ENCODE assay signal across 1 cellular context in genomic region chr7:139044813-139045794, GRCh38.
TF ChIP-seq lines count a peak whose summit lies in the region.

No MANE protein-coding gene starts in this region.

TF ChIP-seq in K562, 482 proteins besides CTCF, POLR2A, EP300 and RAD21 (continued from another document and continues in another):
- TF ChIP-seq ZNF592 (IDR thresholded peaks at IDR 0.05) (peak; percentile 25), VEZF1 (CRISPR knock-in tag; IDR thresholded peaks at IDR 0.05) (peak; percentile 2; the same call in 1 of the 2 replicates), EZH2 (IDR thresholded peaks at IDR 0.05; ENCODE audit: borderline replicate concordance, low read depth, low read length) (no peak), ZNF644 (tag; IDR thresholded peaks at IDR 0.05; ENCODE audit: low read depth) (0 out of 2 replicates have a peak, but pooled peaks have one; percentile 19), ZFP1 (CRISPR knock-in tag; IDR thresholded peaks at IDR 0.05) (0 out of 2 replicates have a peak, but pooled peaks have one; percentile 30), BACH1 (tag; IDR thresholded peaks at IDR 0.05) (peak; percentile 29; the same call in 1 of the 2 replicates), SMARCA5 (IDR thresholded peaks at IDR 0.05) (peak; percentile 73), EHMT2 (IDR thresholded peaks at IDR 0.05) (peak; percentile 79; the same call in 1 of the 2 replicates), NR2C1 (IDR thresholded peaks at IDR 0.05) (no peak), NR2C1 (tag; IDR thresholded peaks at IDR 0.05) (peak; percentile 9; the same call in 1 of the 2 replicates), MIER1 (IDR thresholded peaks at IDR 0.05; ENCODE audit: low read depth) (peak; percentile 36; the same call in 1 of the 2 replicates), POLR2B (IDR thresholded peaks at IDR 0.05; ENCODE audit: low read depth, partially characterized antibody) (peak; percentile 25), MTA1 (IDR thresholded peaks at IDR 0.05; ENCODE audit: borderline replicate concordance) (peak; percentile 17; the same call in 1 of the 2 replicates), SAFB2 (IDR thresholded peaks at IDR 0.05; ENCODE audit: borderline replicate concordance, low read depth, low read length, severe bottlenecking) (no peak), GTF2E2 (tag; IDR thresholded peaks at IDR 0.05) (peak; percentile 10; the same call in 1 of the 2 replicates), FOXM1 (IDR thresholded peaks at IDR 0.05; ENCODE audit: low read depth) (peak; percentile 39; the same call in 1 of the 2 replicates), FOXM1 (CRISPR knock-in tag; IDR thresholded peaks at IDR 0.05; ENCODE audit: low read depth) (no peak), ZNF354B (CRISPR knock-in tag; IDR thresholded peaks at IDR 0.05) (peak; percentile 8; the same call in 1 of the 2 replicates), IRF1 (CRISPR knock-in tag; IDR thresholded peaks at IDR 0.05; ENCODE audit: borderline replicate concordance) (no peak), NRF1 (conservative IDR thresholded peaks at IDR 0.05 in 1 of 2, IDR thresholded peaks at IDR 0.05 in 1 of 2) (peak; percentile 86 to 87), KAT8 (IDR thresholded peaks at IDR 0.05; ENCODE audit: low read depth) (0 out of 2 replicates have a peak, but pooled peaks have one; percentile 23), TFE3 (CRISPR knock-in tag; IDR thresholded peaks at IDR 0.05) (no peak), PRMT5 (CRISPR knock-in tag; IDR thresholded peaks at IDR 0.05) (no peak), JUND (IDR thresholded peaks at IDR 0.05; ENCODE audit: borderline replicate concordance, low read depth, low read length) (0 out of 2 replicates have a peak, but pooled peaks have one; percentile 18), JUND (tag; IDR thresholded peaks at IDR 0.05; ENCODE audit: borderline replicate concordance, low read depth, low read length) (no peak), BRD9 (IDR thresholded peaks at IDR 0.05; ENCODE audit: low read depth, partially characterized antibody) (no peak), POLR2AphosphoS5 (IDR thresholded peaks at IDR 0.05; ENCODE audit: control insufficient read depth, insufficient read depth, low read depth, low read length) (0 out of 2 replicates have a peak, but pooled peaks have one; percentile 1), TEAD1 (CRISPR knock-in tag; IDR thresholded peaks at IDR 0.05) (peak in 1 of 2 experiments; percentile 13; a peak in 1 of 4 replicates), TEAD2 (tag; IDR thresholded peaks at IDR 0.05) (peak; percentile 69; the same call in 1 of the 2 replicates), ZNF766 (CRISPR knock-in tag; conservative IDR thresholded peaks at IDR 0.05) (peak; percentile 42), ZNF41 (CRISPR knock-in tag; conservative IDR thresholded peaks at IDR 0.05) (no peak), JUN (IDR thresholded peaks at IDR 0.05; ENCODE audit: borderline replicate concordance, low read depth, low read length) (0 out of 2 replicates have a peak, but pooled peaks have one; percentile 35), JUN (CRISPR knock-in tag; IDR thresholded peaks at IDR 0.05; ENCODE audit: borderline replicate concordance) (no peak)
- TF ChIP-seq, protein P1, sequence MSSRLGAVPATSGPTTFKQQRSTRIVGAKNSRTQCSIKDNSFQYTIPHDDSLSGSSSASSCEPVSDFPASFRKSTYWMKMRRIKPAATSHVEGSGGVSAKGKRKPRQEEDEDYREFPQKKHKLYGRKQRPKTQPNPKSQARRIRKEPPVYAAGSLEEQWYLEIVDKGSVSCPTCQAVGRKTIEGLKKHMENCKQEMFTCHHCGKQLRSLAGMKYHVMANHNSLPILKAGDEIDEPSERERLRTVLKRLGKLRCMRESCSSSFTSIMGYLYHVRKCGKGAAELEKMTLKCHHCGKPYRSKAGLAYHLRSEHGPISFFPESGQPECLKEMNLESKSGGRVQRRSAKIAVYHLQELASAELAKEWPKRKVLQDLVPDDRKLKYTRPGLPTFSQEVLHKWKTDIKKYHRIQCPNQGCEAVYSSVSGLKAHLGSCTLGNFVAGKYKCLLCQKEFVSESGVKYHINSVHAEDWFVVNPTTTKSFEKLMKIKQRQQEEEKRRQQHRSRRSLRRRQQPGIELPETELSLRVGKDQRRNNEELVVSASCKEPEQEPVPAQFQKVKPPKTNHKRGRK (tag; IDR thresholded peaks at IDR 0.05), result 0 out of 2 replicates have a peak, but pooled peaks have one; percentile 39
- TF ChIP-seq, protein P2, sequence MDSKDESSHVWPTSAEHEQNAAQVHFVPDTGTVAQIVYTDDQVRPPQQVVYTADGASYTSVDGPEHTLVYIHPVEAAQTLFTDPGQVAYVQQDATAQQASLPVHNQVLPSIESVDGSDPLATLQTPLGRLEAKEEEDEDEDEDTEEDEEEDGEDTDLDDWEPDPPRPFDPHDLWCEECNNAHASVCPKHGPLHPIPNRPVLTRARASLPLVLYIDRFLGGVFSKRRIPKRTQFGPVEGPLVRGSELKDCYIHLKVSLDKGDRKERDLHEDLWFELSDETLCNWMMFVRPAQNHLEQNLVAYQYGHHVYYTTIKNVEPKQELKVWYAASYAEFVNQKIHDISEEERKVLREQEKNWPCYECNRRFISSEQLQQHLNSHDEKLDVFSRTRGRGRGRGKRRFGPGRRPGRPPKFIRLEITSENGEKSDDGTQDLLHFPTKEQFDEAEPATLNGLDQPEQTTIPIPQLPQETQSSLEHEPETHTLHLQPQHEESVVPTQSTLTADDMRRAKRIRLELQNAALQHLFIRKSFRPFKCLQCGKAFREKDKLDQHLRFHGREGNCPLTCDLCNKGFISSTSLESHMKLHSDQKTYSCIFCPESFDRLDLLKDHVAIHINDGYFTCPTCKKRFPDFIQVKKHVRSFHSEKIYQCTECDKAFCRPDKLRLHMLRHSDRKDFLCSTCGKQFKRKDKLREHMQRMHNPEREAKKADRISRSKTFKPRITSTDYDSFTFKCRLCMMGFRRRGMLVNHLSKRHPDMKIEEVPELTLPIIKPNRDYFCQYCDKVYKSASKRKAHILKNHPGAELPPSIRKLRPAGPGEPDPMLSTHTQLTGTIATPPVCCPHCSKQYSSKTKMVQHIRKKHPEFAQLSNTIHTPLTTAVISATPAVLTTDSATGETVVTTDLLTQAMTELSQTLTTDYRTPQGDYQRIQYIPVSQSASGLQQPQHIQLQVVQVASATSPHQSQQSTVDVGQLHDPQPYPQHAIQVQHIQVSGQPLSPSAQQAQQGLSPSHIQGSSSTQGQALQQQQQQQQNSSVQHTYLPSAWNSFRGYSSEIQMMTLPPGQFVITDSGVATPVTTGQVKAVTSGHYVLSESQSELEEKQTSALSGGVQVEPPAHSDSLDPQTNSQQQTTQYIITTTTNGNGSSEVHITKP (IDR thresholded peaks at IDR 0.05; ENCODE audit: partially characterized antibody), result peak; percentile 91
- TF ChIP-seq, protein P3, sequence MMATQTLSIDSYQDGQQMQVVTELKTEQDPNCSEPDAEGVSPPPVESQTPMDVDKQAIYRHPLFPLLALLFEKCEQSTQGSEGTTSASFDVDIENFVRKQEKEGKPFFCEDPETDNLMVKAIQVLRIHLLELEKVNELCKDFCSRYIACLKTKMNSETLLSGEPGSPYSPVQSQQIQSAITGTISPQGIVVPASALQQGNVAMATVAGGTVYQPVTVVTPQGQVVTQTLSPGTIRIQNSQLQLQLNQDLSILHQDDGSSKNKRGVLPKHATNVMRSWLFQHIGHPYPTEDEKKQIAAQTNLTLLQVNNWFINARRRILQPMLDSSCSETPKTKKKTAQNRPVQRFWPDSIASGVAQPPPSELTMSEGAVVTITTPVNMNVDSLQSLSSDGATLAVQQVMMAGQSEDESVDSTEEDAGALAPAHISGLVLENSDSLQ (IDR thresholded peaks at IDR 0.05), result peak; percentile 35; the same call in 1 of the 2 replicates
- TF ChIP-seq, protein P4, sequence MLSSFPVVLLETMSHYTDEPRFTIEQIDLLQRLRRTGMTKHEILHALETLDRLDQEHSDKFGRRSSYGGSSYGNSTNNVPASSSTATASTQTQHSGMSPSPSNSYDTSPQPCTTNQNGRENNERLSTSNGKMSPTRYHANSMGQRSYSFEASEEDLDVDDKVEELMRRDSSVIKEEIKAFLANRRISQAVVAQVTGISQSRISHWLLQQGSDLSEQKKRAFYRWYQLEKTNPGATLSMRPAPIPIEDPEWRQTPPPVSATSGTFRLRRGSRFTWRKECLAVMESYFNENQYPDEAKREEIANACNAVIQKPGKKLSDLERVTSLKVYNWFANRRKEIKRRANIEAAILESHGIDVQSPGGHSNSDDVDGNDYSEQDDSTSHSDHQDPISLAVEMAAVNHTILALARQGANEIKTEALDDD (IDR thresholded peaks at IDR 0.05), result no peak
- TF ChIP-seq, protein P5, sequence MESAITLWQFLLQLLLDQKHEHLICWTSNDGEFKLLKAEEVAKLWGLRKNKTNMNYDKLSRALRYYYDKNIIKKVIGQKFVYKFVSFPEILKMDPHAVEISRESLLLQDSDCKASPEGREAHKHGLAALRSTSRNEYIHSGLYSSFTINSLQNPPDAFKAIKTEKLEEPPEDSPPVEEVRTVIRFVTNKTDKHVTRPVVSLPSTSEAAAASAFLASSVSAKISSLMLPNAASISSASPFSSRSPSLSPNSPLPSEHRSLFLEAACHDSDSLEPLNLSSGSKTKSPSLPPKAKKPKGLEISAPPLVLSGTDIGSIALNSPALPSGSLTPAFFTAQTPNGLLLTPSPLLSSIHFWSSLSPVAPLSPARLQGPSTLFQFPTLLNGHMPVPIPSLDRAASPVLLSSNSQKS (CRISPR knock-in tag; IDR thresholded peaks at IDR 0.05), result peak; percentile 75; the same call in 1 of the 2 replicates
